In the genomic region with DNA sequence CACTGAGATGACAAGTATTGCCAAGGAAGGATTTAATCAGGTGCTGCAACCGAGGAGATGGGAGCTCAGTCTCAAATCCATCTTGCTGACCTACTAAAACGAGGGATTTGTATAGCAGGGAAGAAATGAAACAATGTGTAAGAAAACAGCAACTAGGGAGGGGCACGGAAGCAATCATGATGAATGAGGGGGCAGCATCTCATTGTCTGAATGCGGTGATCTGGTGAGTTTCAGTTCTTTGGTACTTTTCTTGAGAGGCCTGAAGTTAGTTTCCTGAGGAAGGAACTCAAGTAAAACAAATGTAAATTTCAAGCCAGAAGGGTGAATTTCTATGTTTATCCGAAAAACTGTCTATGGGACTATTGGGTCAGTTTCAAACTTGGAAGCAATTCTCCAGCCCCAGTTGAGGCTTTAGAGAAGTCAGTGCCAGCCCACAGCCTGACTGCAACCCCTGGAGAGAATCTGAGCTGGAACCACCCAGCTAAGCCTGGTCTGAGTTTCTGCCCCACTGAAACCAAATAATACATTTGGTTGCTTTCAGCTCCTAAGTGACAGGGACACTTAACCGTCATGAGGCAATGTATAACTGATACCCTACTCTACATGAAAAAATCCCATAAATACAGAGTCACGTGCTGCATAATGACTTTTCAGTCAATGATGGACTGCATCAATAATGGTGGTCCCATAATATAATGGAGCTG, we compare ENCODE assay signal across 13 cellular contexts. TPM values are rescaled to one million over a fixed set of nuclear protein-coding genes. Genes with fewer than 3 reads are reported as not detected.
DNase-seq lines count a peak whose midpoint lies in the region; ATAC-seq and TF ChIP-seq lines count a peak whose summit lies in the region.
"Had no signal": no experiment of that assay in that cellular context is flagged by ENCODE, and none has a peak within 500 bp of the region (broad histone marks: within the 10 kb centered on the region; RNA-seq: fewer than 3 reads in every experiment).

No MANE protein-coding gene starts in this region.

- H3K4ac ChIP-seq in mesenchymal stem cell (ENCODE audit: low read depth in 1 of 2, low read length in 2 of 2): no peak overlapping the region

- H3K9me3 ChIP-seq in mesenchymal stem cell (ENCODE audit: control insufficient read depth, low read length) (no peaks in the 10 kb centered on the region), psoas muscle (no peaks in the 10 kb centered on the region)
- H3K9me3 ChIP-seq: Caco-2, SJCRH30, uterus had no signal

- no peak for TF ChIP-seq CTCF in psoas muscle (IDR thresholded peaks at IDR 0.05)

- H4K91ac ChIP-seq in mesenchymal stem cell (ENCODE audit: low read length): peak overlapping the region; percentile 43

- in situ Hi-C loops in G401 (cut with HindIII; ENCODE audit: low sequenced_read_pairs): no loop called here

- no peak overlapping the region for H2AK5ac ChIP-seq in mesenchymal stem cell (ENCODE audit: low read length, severe bottlenecking)

- H3K36me3 Mint-ChIP-seq in activated naive CD4-positive, alpha-beta T cell treated with anti-CD3 and anti-CD28 coated beads, Interleukin-2, amount 50 U/mL, for 72 hours: no peaks in the 10 kb centered on the region

- no peak overlapping the region for H2BK15ac ChIP-seq in mesenchymal stem cell (ENCODE audit: low read depth, poor library complexity, severe bottlenecking)

- H3K14ac ChIP-seq in mesenchymal stem cell (ENCODE audit: low read length in 2 of 2): no peak overlapping the region

- H3K27me3 ChIP-seq in mesenchymal stem cell (ENCODE audit: control insufficient read depth in 1 of 2, insufficient read depth in 1 of 2, low read length in 2 of 2) (peaks cover 0 to 41% of the 10 kb centered on the region in 2 experiments), psoas muscle (ENCODE audit: insufficient read depth in 3 of 3, low read length in 2 of 3) (no peaks in the 10 kb centered on the region)
- H3K27me3 ChIP-seq: SJCRH30, uterus had no signal

- WGBS in mesenchymal stem cell: 93% methylated on average over 6 of the region's 7 CpGs
- 66% methylated on average over 7 of the region's 7 CpGs for WGBS in psoas muscle, 3 donors

- H3K23ac ChIP-seq in mesenchymal stem cell (ENCODE audit: low read length in 2 of 2): no peak overlapping the region

- H3K79me1 ChIP-seq in mesenchymal stem cell (replicated peaks; ENCODE audit: low read length, poor library complexity, severe bottlenecking): no peaks in the 10 kb centered on the region

- no peak overlapping the region for H2AFZ ChIP-seq in mesenchymal stem cell (ENCODE audit: low read depth, low read length)

- peak overlapping the region; percentile 41 to 65 for H2BK12ac ChIP-seq in mesenchymal stem cell (ENCODE audit: low read length in 2 of 2)

- H2BK120ac ChIP-seq in mesenchymal stem cell (ENCODE audit: low read depth, low read length): no peak overlapping the region

- no peak overlapping the region for H3K9ac ChIP-seq in mesenchymal stem cell (ENCODE audit: low read length)

- no peak overlapping the region for H3K4me2 ChIP-seq in mesenchymal stem cell (ENCODE audit: low read length, poor library complexity, severe bottlenecking)

- no peak overlapping the region for H3K18ac ChIP-seq in mesenchymal stem cell (ENCODE audit: low read depth in 1 of 2, low read length in 2 of 2)

- peaks cover 10% of the 10 kb centered on the region for H3K4me1 ChIP-seq in mesenchymal stem cell (ENCODE audit: control insufficient read depth, insufficient read depth, low read depth, low read length)
- no peaks in the 10 kb centered on the region for H3K4me1 ChIP-seq in psoas muscle

- peak; percentile 66 for ATAC-seq in GM18873 (IDR thresholded peaks at IDR 0.05; ENCODE audit: low FRiP score, unreplicated experiment)
- ATAC-seq in GM21619 (IDR thresholded peaks at IDR 0.05; ENCODE audit: unreplicated experiment): peak; percentile 71
- peak; percentile 54 for ATAC-seq in HG03175 (IDR thresholded peaks at IDR 0.05; ENCODE audit: unreplicated experiment)
- no peak for ATAC-seq in activated naive CD4-positive, alpha-beta T cell treated with anti-CD3 and anti-CD28 coated beads, Interleukin-2, amount 50 U/mL, for 72 hours
- no peak for ATAC-seq in psoas muscle

- no peak for DNase-seq in mesenchymal stem cell
- no peak for DNase-seq in COLO668 (lab: John Stamatoyannopoulos, UW; ENCODE audit: unreplicated experiment)
- no peak for DNase-seq in G401 (ENCODE audit: low spot score)
- no peak for DNase-seq in activated naive CD4-positive, alpha-beta T cell treated with anti-CD3 and anti-CD28 coated beads, Interleukin-2, amount 50 U/mL, for 72 hours (ENCODE audit: low spot score in 2 of 2)
- DNase-seq in psoas muscle: no peak
- DNase-seq: activated naive CD4-positive, alpha-beta T cell treated with anti-CD3 and anti-CD28 coated beads for 36 hours; Caco-2; NCI-H226; SJCRH30; uterus had no signal

- H2BK5ac ChIP-seq in mesenchymal stem cell (ENCODE audit: low read depth, low read length, poor library complexity, severe bottlenecking): no peak overlapping the region

- no peak overlapping the region for H3K27ac ChIP-seq in mesenchymal stem cell (ENCODE audit: low read length, poor library complexity, severe bottlenecking)
- H3K27ac ChIP-seq in psoas muscle: no peak overlapping the region
- H3K27ac ChIP-seq: SJCRH30, uterus had no signal

- H3K36me3 ChIP-seq in mesenchymal stem cell (ENCODE audit: control insufficient read depth in 1 of 2, insufficient read depth in 2 of 2, low read depth in 1 of 2, low read length in 2 of 2) (no peaks in the 10 kb centered on the region), psoas muscle (ENCODE audit: insufficient read depth in 1 of 2, low read depth in 1 of 2) (no peaks in the 10 kb centered on the region)
- H3K36me3 ChIP-seq: SJCRH30, uterus had no signal

- H3K4me3 ChIP-seq in mesenchymal stem cell (ENCODE audit: insufficient read depth in 1 of 2, low read depth in 1 of 2, low read length in 2 of 2): no peak overlapping the region
- no peak overlapping the region for H3K4me3 ChIP-seq in psoas muscle
- H3K4me3 ChIP-seq: SJCRH30, uterus had no signal

- intact Hi-C loops in psoas muscle (cut with DNase I): no loop called here

- H3K27ac Mint-ChIP-seq in activated naive CD4-positive, alpha-beta T cell treated with anti-CD3 and anti-CD28 coated beads, Interleukin-2, amount 50 U/mL, for 72 hours: no peak overlapping the region
- H3K27ac Mint-ChIP-seq: activated naive CD4-positive, alpha-beta T cell treated with anti-CD3 and anti-CD28 coated beads for 36 hours had no signal

- no peak overlapping the region for H4K8ac ChIP-seq in mesenchymal stem cell (ENCODE audit: low read length)

- no peaks in the 10 kb centered on the region for H3K9me3 Mint-ChIP-seq in activated naive CD4-positive, alpha-beta T cell treated with anti-CD3 and anti-CD28 coated beads, Interleukin-2, amount 50 U/mL, for 72 hours
- H3K9me3 Mint-ChIP-seq: activated naive CD4-positive, alpha-beta T cell treated with anti-CD3 and anti-CD28 coated beads for 36 hours had no signal

RNA-seq across cellular contexts. Expression of gene TNS3, which starts 45.8 kb away (rescaled TPM):
- 142 TPM for polyA plus RNA-seq in mesenchymal stem cell (2013, experiment 1 of 2)
- 136 TPM for polyA plus RNA-seq in mesenchymal stem cell (2013, experiment 2 of 2)
- total RNA-seq in G401 (2014; rRNA removed; shearing (Covaris generic)): 35.4 and 37.3 TPM in 2 replicates
- 1 to 10 TPM in 1 of 2 donors, under 1 TPM in 1; 0.23 to 1.7 TPM for total RNA-seq in activated naive CD4-positive, alpha-beta T cell treated with anti-CD3 and anti-CD28 coated beads, Interleukin-2, amount 50 U/mL, for 72 hours
- 10 to 100 TPM; 35.0 to 75.3 (median 45.6) TPM for total RNA-seq in psoas muscle
- 10 to 100 TPM; 11.5 to 20.2 (median 12.5) TPM for polyA plus RNA-seq in psoas muscle

Comparison
In these comparisons a context has a peak if more than half of its experiments do, and no peak if none do; other contexts are left out.
1. ATAC-seq: peak in GM18873 (single experiment), GM21619 (single experiment) and HG03175 (single experiment); none in activated naive CD4-positive, alpha-beta T cell treated with anti-CD3 and anti-CD28 coated beads, Interleukin-2, amount 50 U/mL, for 72 hours (0 of 2) and psoas muscle (0 of 4).
2. RNA of gene TNS3, which starts 45.8 kb away (total RNA-seq): 35.0 to 75.3 TPM in psoas muscle and 35.4 to 37.3 TPM in G401; 0.23 to 1.7 TPM in activated naive CD4-positive, alpha-beta T cell treated with anti-CD3 and anti-CD28 coated beads, Interleukin-2, amount 50 U/mL, for 72 hours; every median in the first group is over 10 times any median in the second.